Comparison of ENCODE assay signal across 18 cellular contexts in genomic region chr1:234550341-234551031, GRCh38. TPM values are rescaled to one million over a fixed set of nuclear protein-coding genes. Genes with fewer than 3 reads are reported as not detected.
DNase-seq lines count a peak whose midpoint lies in the region; TF ChIP-seq lines count a peak whose summit lies in the region.
"Had no signal": no experiment of that assay in that cellular context is flagged by ENCODE, and none has a peak within 500 bp of the region (broad histone marks: within the 10 kb centered on the region; RNA-seq: fewer than 3 reads in every experiment).

No MANE protein-coding gene starts in this region.

- intact Hi-C loops in vagina (cut with DNase I), result no loop called here

- H3K36me3 ChIP-seq in muscle layer of colon (ENCODE audit: insufficient read depth, low read length) (no peaks in the 10 kb centered on the region), vagina (no peaks in the 10 kb centered on the region)
- H3K36me3 ChIP-seq: ascending aorta, gastrocnemius medialis had no signal

- H3K27ac ChIP-seq in muscle layer of colon (ENCODE audit: low read depth, low read length) (peak overlapping the region; percentile 60), vagina (no peak overlapping the region)
- H3K27ac ChIP-seq: ascending aorta, gastrocnemius medialis had no signal

- H3K4me3 ChIP-seq in muscle layer of colon (ENCODE audit: low read depth in 1 of 2, low read length in 2 of 2) (no peak overlapping the region), vagina (no peak overlapping the region)
- H3K4me3 ChIP-seq: ascending aorta, gastrocnemius medialis had no signal

- DNase-seq in astrocyte of the hippocampus (ENCODE audit: low read depth, low spot score), result peak; percentile 28
- peak; percentile 73 for DNase-seq in foreskin melanocyte
- DNase-seq in vagina (ENCODE audit: extremely low spot score in 2 of 2), result peak; percentile 78 to 82
- DNase-seq in OCI-M2 (lab: John Stamatoyannopoulos, UW; ENCODE audit: unreplicated experiment), result no peak
- no peak for DNase-seq in activated CD4-positive, alpha-beta T cell treated with anti-CD3 and anti-CD28 coated beads for 48 hours
- DNase-seq in stimulated activated CD4-positive, alpha-beta T cell treated with anti-CD3 and anti-CD28 coated beads, Interleukin-12 subunit alpha, Interleukin-12 subunit beta, amount 100 ng/mL, for 4 hours, result no peak
- DNase-seq: activated effector memory CD4-positive, alpha-beta T cell treated with Interleukin-2 at 50 U/mL for 16 hours; CD4-positive, CD25-positive, alpha-beta regulatory T cell; gastrocnemius medialis; kidney glomerular epithelial cell; naive B cell; NCI-H187 treated with DMSO at 0.1 percent for 48 hours; NCI-H524; PC-3; stimulated activated CD4-positive, alpha-beta T cell treated with anti-CD3 and anti-CD28 coated beads, Interleukin-4, amount 100 ng/mL, for 24 hours; SW 1271 had no signal

- no peak for TF ChIP-seq POLR2A in vagina (IDR thresholded peaks at IDR 0.05)

- H3K9me3 ChIP-seq in muscle layer of colon (ENCODE audit: low read length) (no peaks in the 10 kb centered on the region), vagina (no peaks in the 10 kb centered on the region)
- H3K9me3 ChIP-seq: ascending aorta, gastrocnemius medialis had no signal

- TF ChIP-seq CTCF in vagina (IDR thresholded peaks at IDR 0.05), result no peak

- no peak overlapping the region for H3K9ac ChIP-seq in muscle layer of colon (ENCODE audit: low read length)

- no peaks in the 10 kb centered on the region for H3K27me3 ChIP-seq in muscle layer of colon (ENCODE audit: control insufficient read depth in 1 of 2, insufficient read depth in 2 of 2, low read length in 2 of 2)
- H3K27me3 ChIP-seq in vagina, result no peaks in the 10 kb centered on the region
- H3K27me3 ChIP-seq: ascending aorta, gastrocnemius medialis had no signal

- H3K4me1 ChIP-seq in muscle layer of colon (ENCODE audit: insufficient read depth, low read length), result peaks cover 37% of the 10 kb centered on the region
- peaks cover 28% of the 10 kb centered on the region for H3K4me1 ChIP-seq in vagina

RNA-seq across cellular contexts. Expression of gene IRF2BP2, which starts 59.5 kb away (rescaled TPM):
- total RNA-seq in vagina, result 72.9 TPM

Comparison
In these comparisons a context has a peak if more than half of its experiments do, and no peak if none do; other contexts are left out.
1. DNase-seq: peak in astrocyte of the hippocampus (single experiment), foreskin melanocyte (single experiment) and vagina (2 of 2); none in OCI-M2 (single experiment), activated CD4-positive, alpha-beta T cell treated with anti-CD3 and anti-CD28 coated beads for 48 hours (single experiment) and stimulated activated CD4-positive, alpha-beta T cell treated with anti-CD3 and anti-CD28 coated beads, Interleukin-12 subunit alpha, Interleukin-12 subunit beta, amount 100 ng/mL, for 4 hours (single experiment).